In the genomic region with DNA sequence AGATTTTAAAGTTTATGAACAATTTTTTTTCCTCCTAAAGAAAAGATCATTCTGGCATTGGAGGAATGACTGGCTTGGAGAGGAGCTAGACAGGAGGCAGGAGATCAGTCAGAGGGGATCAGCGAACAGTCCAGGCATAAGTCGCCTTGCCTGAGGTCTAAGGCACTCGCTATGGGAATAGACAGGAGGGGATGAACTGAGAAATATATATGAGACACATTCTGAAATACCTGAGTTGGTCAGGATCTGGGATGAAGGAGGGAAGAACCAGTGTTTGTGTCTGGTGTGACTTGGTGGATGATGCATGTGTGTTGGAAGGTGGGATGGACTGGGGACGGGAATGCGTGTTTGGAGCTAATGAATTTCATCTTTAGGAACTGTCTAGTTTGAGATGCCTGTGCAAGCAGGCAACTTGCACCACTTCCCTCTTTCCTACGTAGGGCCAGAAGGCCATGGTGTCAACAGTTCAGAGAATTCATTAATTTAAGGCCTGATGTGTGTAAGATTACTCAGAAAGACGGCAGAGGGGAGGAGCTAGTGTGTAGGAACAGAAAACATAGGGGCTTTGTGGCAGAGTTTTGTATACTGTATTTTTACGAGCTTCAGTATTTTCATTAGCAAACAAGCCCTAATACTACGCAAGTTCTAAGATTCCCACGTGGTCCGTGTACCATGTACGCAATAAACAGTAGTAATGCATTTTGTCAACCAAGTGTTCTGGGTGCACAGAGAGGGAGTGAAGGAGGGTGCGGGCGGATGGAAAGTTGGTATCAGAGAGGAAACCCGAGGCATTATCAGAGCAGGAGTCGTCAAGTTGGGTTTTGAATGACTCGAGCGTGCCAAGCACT, we compare ENCODE assay signal across 8 cellular contexts. TPM values are rescaled to one million over a fixed set of nuclear protein-coding genes. Genes with fewer than 3 reads are reported as not detected.
DNase-seq lines count a peak whose midpoint lies in the region; ATAC-seq and TF ChIP-seq lines count a peak whose summit lies in the region.

No MANE protein-coding gene starts in this region.

- H3K27me3 ChIP-seq in prostate gland (replicated peaks; ENCODE audit: insufficient read depth), result no peaks in the 10 kb centered on the region

- intact Hi-C loops in prostate gland (cut with DNase I), result no loop called here

- 18% methylated on average over 18 of the region's 18 CpGs for WGBS in prostate gland

- H3K4me1 ChIP-seq in prostate gland (replicated peaks), result no peaks in the 10 kb centered on the region

- no peaks in the 10 kb centered on the region for H3K36me3 ChIP-seq in prostate gland

- no peaks in the 10 kb centered on the region for H3K9me3 ChIP-seq in prostate gland

- H3K4me3 ChIP-seq in NB4 (ENCODE audit: low read depth, low read length) (peak overlapping the region; percentile 84), prostate gland (peak overlapping the region; percentile 40 to 66)

- DNase-seq in DMS 273 treated with DMSO at 0.1 percent for 48 hours (lab: John Stamatoyannopoulos, UW) (peak; percentile 33), NB4 (ENCODE audit: low read depth) (peak; percentile 66), activated T-helper 1 cell treated with Interleukin-2 at 50 U/mL for 16 hours (ENCODE audit: low read depth) (peak; percentile 3), foreskin melanocyte (peak; percentile 58), prostate gland (ENCODE audit: low spot score) (no peak), NCI-H1694 (lab: John Stamatoyannopoulos, UW) (no peak)
- no peak for DNase-seq in effector CD8-positive, alpha-beta T cell (lab: John Stamatoyannopoulos, UW)

- peak overlapping the region; percentile 79 to 80 for H3K27ac ChIP-seq in prostate gland

- ATAC-seq in GM21737 (IDR thresholded peaks at IDR 0.05; ENCODE audit: unreplicated experiment), result peak; percentile 30

- TF ChIP-seq POLR2A in NB4 (IDR thresholded peaks at IDR 0.05; ENCODE audit: extremely low read depth, insufficient read length), result no peak
- TF ChIP-seq POLR2A in prostate gland (IDR thresholded peaks at IDR 0.05), result no peak

- TF ChIP-seq CTCF in NB4 (IDR thresholded peaks at IDR 0.05; ENCODE audit: low read depth, low read length) (no peak), prostate gland (IDR thresholded peaks at IDR 0.05) (no peak)

RNA-seq across cellular contexts. Expression of a gene that starts 0.8 kb away (rescaled TPM):
- total RNA-seq in prostate gland, result 10 to 100 TPM; 32.8 to 35.5 TPM

Comparison
In these comparisons a context has a peak if more than half of its experiments do, and no peak if none do; other contexts are left out.
1. DNase-seq: peak in DMS 273 treated with DMSO at 0.1 percent for 48 hours (single experiment), NB4 (single experiment), activated T-helper 1 cell treated with Interleukin-2 at 50 U/mL for 16 hours (single experiment) and foreskin melanocyte (single experiment); none in prostate gland (single experiment), NCI-H1694 (single experiment) and effector CD8-positive, alpha-beta T cell (single experiment).